ENCODE assay signal across 8 cellular contexts in genomic region chr2:91477731-91478672, GRCh38.
DNase-seq lines count a peak whose midpoint lies in the region; ATAC-seq and TF ChIP-seq lines count a peak whose summit lies in the region.

No MANE protein-coding gene starts in this region.

- CTCF ChIA-PET in MCF 10A (lab: Yijun Ruan, JAX): no interaction called here

- intact Hi-C loops in breast epithelium (cut with DNase I; ENCODE audit: low total_unique reads) (no loop called here), MCF 10A (cut with micrococcal nuclease) (no loop called here), body of pancreas (cut with DNase I) (no loop called here)

- BruUV-seq in MCF 10A (replicated peaks; lab: Mats Ljungman, UMichigan): no TSS peak

- H3K36me3 ChIP-seq in breast epithelium: no peaks in the 10 kb centered on the region
- H3K36me3 ChIP-seq in body of pancreas (replicated peaks in 1 of 2; ENCODE audit: insufficient read depth in 1 of 2, low read depth in 2 of 2): no peaks in the 10 kb centered on the region
- H3K36me3 ChIP-seq in urinary bladder (ENCODE audit: insufficient read depth): no peaks in the 10 kb centered on the region

- H3K27ac Mint-ChIP-seq in MCF 10A (ENCODE audit: low read depth, unreplicated experiment): no peak overlapping the region

- no peaks in the 10 kb centered on the region for H3K36me3 Mint-ChIP-seq in MCF 10A (ENCODE audit: insufficient read depth, unreplicated experiment)

- no peak for ATAC-seq in body of pancreas
- ATAC-seq in left lobe of liver: peak; percentile 45
- ATAC-seq in HG02798 (IDR thresholded peaks at IDR 0.05; ENCODE audit: poor library complexity, unreplicated experiment): no peak

- H3K4me3 Mint-ChIP-seq in MCF 10A (ENCODE audit: unreplicated experiment): no peak overlapping the region

- H3K4me3 ChIP-seq in breast epithelium (peak overlapping the region; percentile 39 to 68 (median 39)), body of pancreas (peak overlapping the region; percentile 7 to 63), urinary bladder (ENCODE audit: low read depth, low read length) (peak overlapping the region; percentile 73)

- H3K27me3 Mint-ChIP-seq in MCF 10A (ENCODE audit: insufficient read depth, unreplicated experiment): peaks cover 21% of the 10 kb centered on the region

- no peak overlapping the region for H3K27ac ChIP-seq in breast epithelium
- no peak overlapping the region for H3K27ac ChIP-seq in body of pancreas
- no peak overlapping the region for H3K27ac ChIP-seq in urinary bladder (ENCODE audit: low read depth)

- H3K4me1 ChIP-seq in breast epithelium: peaks cover 7 to 9% of the 10 kb centered on the region in 2 donors
- peaks cover 13% of the 10 kb centered on the region for H3K4me1 ChIP-seq in body of pancreas
- H3K4me1 ChIP-seq in urinary bladder (ENCODE audit: insufficient read depth): peaks cover 8% of the 10 kb centered on the region

- H3K9me3 ChIP-seq in breast epithelium (no peaks in the 10 kb centered on the region), body of pancreas (no peaks in the 10 kb centered on the region)

- peaks cover 15 to 34% of the 10 kb centered on the region in 2 donors for H3K27me3 ChIP-seq in breast epithelium
- H3K27me3 ChIP-seq in body of pancreas: peaks cover 6 to 14% of the 10 kb centered on the region in 2 donors

- TF ChIP-seq POLR2A in breast epithelium (IDR thresholded peaks at IDR 0.05) (no peak), body of pancreas (IDR thresholded peaks at IDR 0.05) (no peak)

- WGBS in body of pancreas, 2 donors: 3 to 5% methylated on average over 116 to 123 of the region's 123 CpGs
- 4% methylated on average over 123 of the region's 123 CpGs for WGBS in urinary bladder

- POLR2A ChIA-PET in MCF 10A (lab: Yijun Ruan, JAX): no interaction called here

- DNase-seq in breast epithelium (ENCODE audit: low spot score in 2 of 2) (peak in 1 of 2 donors; percentile 52), MCF 10A (ENCODE audit: unreplicated experiment) (no peak), body of pancreas (peak in 3 of 4 donors; percentile 28 to 50 (median 34)), left lobe of liver (ENCODE audit: low spot score) (peak; percentile 52), DMS79 (lab: John Stamatoyannopoulos, UW) (no peak), NCI-H2081 (lab: John Stamatoyannopoulos, UW) (no peak)

- TF ChIP-seq CTCF in breast epithelium (IDR thresholded peaks at IDR 0.05): no peak
- TF ChIP-seq CTCF in MCF 10A (IDR thresholded peaks at IDR 0.05; ENCODE audit: unreplicated experiment): no peak
- no peak for TF ChIP-seq CTCF in body of pancreas (IDR thresholded peaks at IDR 0.05)

- H3K9me3 Mint-ChIP-seq in MCF 10A (ENCODE audit: unreplicated experiment): no peaks in the 10 kb centered on the region

- no peaks in the 10 kb centered on the region for H3K4me1 Mint-ChIP-seq in MCF 10A (ENCODE audit: insufficient read depth, unreplicated experiment)

Comparison
In these comparisons a context has a peak if more than half of its experiments do, and no peak if none do; other contexts are left out.
1. DNase-seq: peak in body of pancreas (3 of 4) and left lobe of liver (single experiment); none in MCF 10A (single experiment), DMS79 (single experiment) and NCI-H2081 (0 of 2).
2. Peak in every context shown above with its lines, with median percentiles within 50 percentile points of each other: H3K4me3 ChIP-seq.